In the genomic region with DNA sequence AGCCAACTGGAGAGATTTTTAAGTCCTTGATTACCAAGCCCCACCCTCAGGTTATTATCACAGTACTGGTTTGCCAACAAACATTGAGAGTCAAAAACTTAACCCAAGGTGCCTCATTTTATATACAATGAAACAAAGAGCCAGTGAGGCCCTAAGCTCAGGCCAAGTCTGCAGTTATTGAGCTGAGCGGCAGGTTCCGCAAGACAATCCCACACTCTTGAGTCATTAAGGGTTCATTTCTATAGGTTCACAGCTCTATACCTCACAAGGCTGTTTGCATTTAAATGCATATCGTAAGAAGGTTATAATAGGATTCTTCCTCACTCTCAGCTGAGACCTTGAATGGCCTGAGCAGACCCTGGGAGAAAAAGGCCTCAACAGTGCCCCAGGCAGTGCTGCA, we compare ENCODE assay signal across 18 cellular contexts.
DNase-seq lines count a peak whose midpoint lies in the region; ATAC-seq and TF ChIP-seq lines count a peak whose summit lies in the region.
"Had no signal": no experiment of that assay in that cellular context is flagged by ENCODE, and none has a peak within 500 bp of the region (broad histone marks: within the 10 kb centered on the region; RNA-seq: fewer than 3 reads in every experiment).

No MANE protein-coding gene starts in this region.

- H3K36me3 ChIP-seq in HUES48 (ENCODE audit: control insufficient read depth, insufficient read depth, low read length): no peaks in the 10 kb centered on the region
- H3K36me3 ChIP-seq in CD4-positive, alpha-beta memory T cell (ENCODE audit: insufficient read depth, low read length): no peaks in the 10 kb centered on the region
- H3K36me3 ChIP-seq: BLaER1 treated with 17β-estradiol and CSF1 and Interleukin-3, amounts not matched to agents 10 nM and 100 nM had no signal

- no peak for TF ChIP-seq CTCF in CD14-positive monocyte (IDR thresholded peaks at IDR 0.05)

- intact Hi-C loops in CD4-positive, alpha-beta memory T cell (cut with micrococcal nuclease): no loop called here
- intact Hi-C loops in CD14-positive monocyte (cut with micrococcal nuclease): no loop called here

- no peak overlapping the region for H3K4me3 Mint-ChIP-seq in CD4-positive, alpha-beta memory T cell
- H3K4me3 Mint-ChIP-seq in CD14-positive monocyte: no peak overlapping the region
- H3K4me3 Mint-ChIP-seq: B cell; CD4-positive, CD25-positive, alpha-beta regulatory T cell; CD8-positive, alpha-beta T cell had no signal

- no peaks in the 10 kb centered on the region for H3K27me3 ChIP-seq in HUES48 (ENCODE audit: control insufficient read depth, insufficient read depth, low read length)
- H3K27me3 ChIP-seq in CD4-positive, alpha-beta memory T cell (ENCODE audit: insufficient read depth, low read length): no peaks in the 10 kb centered on the region
- H3K27me3 ChIP-seq: BLaER1 treated with 17β-estradiol and CSF1 and Interleukin-3, amounts not matched to agents 10 nM and 100 nM had no signal

- H3K4me3 ChIP-seq in HUES48 (ENCODE audit: low read depth, low read length): no peak overlapping the region
- no peak overlapping the region for H3K4me3 ChIP-seq in CD4-positive, alpha-beta memory T cell (ENCODE audit: low read length in 2 of 2)
- H3K4me3 ChIP-seq: A549; BLaER1 treated with 17β-estradiol and CSF1 and Interleukin-3, amounts not matched to agents 10 nM and 100 nM; GM12878 had no signal

- H3K9me3 ChIP-seq in HUES48 (ENCODE audit: control insufficient read depth, insufficient read depth, low read length): peaks cover 38% of the 10 kb centered on the region
- H3K9me3 ChIP-seq in CD4-positive, alpha-beta memory T cell (ENCODE audit: control insufficient read depth in 1 of 2, low read length in 2 of 2): no peaks in the 10 kb centered on the region

- no peak overlapping the region for H3K27ac Mint-ChIP-seq in CD4-positive, alpha-beta memory T cell
- no peak overlapping the region for H3K27ac Mint-ChIP-seq in CD14-positive monocyte
- H3K27ac Mint-ChIP-seq: B cell; CD4-positive, CD25-positive, alpha-beta regulatory T cell; CD8-positive, alpha-beta T cell had no signal

- DNase-seq in ELF-1 (ENCODE audit: low read depth, low spot score) (peak; percentile 30), CD14-positive monocyte (ENCODE audit: low spot score) (no peak)
- no peak for DNase-seq in CD4-positive, alpha-beta memory T cell
- DNase-seq: AML-193; Caco-2; Calu3; CD4-positive, CD25-positive, alpha-beta regulatory T cell; CD8-positive, alpha-beta T cell; DMS79 treated with DMSO at 0.1 percent for 48 hours; GDM1 had no signal

- ATAC-seq in esophagus mucosa: peak; percentile 78
- ATAC-seq: A549; CD8-positive, alpha-beta T cell; GM12878 had no signal

- no peaks in the 10 kb centered on the region for H3K4me1 Mint-ChIP-seq in CD4-positive, alpha-beta memory T cell
- H3K4me1 Mint-ChIP-seq in CD14-positive monocyte: no peaks in the 10 kb centered on the region
- H3K4me1 Mint-ChIP-seq: B cell; CD4-positive, CD25-positive, alpha-beta regulatory T cell had no signal

- H3K27me3 Mint-ChIP-seq in CD4-positive, alpha-beta memory T cell: no peaks in the 10 kb centered on the region
- H3K27me3 Mint-ChIP-seq in CD14-positive monocyte (ENCODE audit: low read depth in 3 of 3): peaks cover 0 to 3% (median 2%) of the 10 kb centered on the region in 3 donors
- H3K27me3 Mint-ChIP-seq: B cell; CD4-positive, CD25-positive, alpha-beta regulatory T cell had no signal

- H3K9me3 Mint-ChIP-seq in CD4-positive, alpha-beta memory T cell: peaks cover 4 to 33% (median 26%) of the 10 kb centered on the region in 8 donors
- peaks cover 5 to 27% (median 14%) of the 10 kb centered on the region in 7 donors for H3K9me3 Mint-ChIP-seq in CD14-positive monocyte

- no peak overlapping the region for H3K9ac ChIP-seq in HUES48 (ENCODE audit: low read depth, low read length)
- H3K9ac ChIP-seq: BLaER1 treated with 17β-estradiol and CSF1 and Interleukin-3, amounts not matched to agents 10 nM and 100 nM had no signal

- H3K27ac ChIP-seq in HUES48 (ENCODE audit: low read depth, low read length): peak overlapping the region; percentile 59
- H3K27ac ChIP-seq in CD4-positive, alpha-beta memory T cell (ENCODE audit: low read depth, low read length): no peak overlapping the region
- H3K27ac ChIP-seq: 22Rv1; A549; BLaER1 treated with 17β-estradiol and CSF1 and Interleukin-3, amounts not matched to agents 10 nM and 100 nM; C4-2B had no signal

- H3K4me1 ChIP-seq in HUES48 (ENCODE audit: control insufficient read depth, insufficient read depth, low read length): no peaks in the 10 kb centered on the region
- no peaks in the 10 kb centered on the region for H3K4me1 ChIP-seq in CD4-positive, alpha-beta memory T cell (ENCODE audit: insufficient read depth, low read length)
- H3K4me1 ChIP-seq: A549; BLaER1 treated with 17β-estradiol and CSF1 and Interleukin-3, amounts not matched to agents 10 nM and 100 nM; Caco-2 had no signal

- no peaks in the 10 kb centered on the region for H3K36me3 Mint-ChIP-seq in CD4-positive, alpha-beta memory T cell
- no peaks in the 10 kb centered on the region for H3K36me3 Mint-ChIP-seq in CD14-positive monocyte
- H3K36me3 Mint-ChIP-seq: CD4-positive, CD25-positive, alpha-beta regulatory T cell; CD8-positive, alpha-beta T cell had no signal

- CTCF ChIA-PET in CD4-positive, alpha-beta memory T cell (lab: Charles Lee; ENCODE audit: partially characterized antibody): no interaction called here

- POLR2A ChIA-PET in CD4-positive, alpha-beta memory T cell (lab: Charles Lee; ENCODE audit: partially characterized antibody): no interaction called here
